9 cellular contexts compared by ENCODE assay signal in genomic region chr7:149772821-149773425, GRCh38. TPM values are rescaled to one million over a fixed set of nuclear protein-coding genes. Genes with fewer than 3 reads are reported as not detected.
DNase-seq lines count a peak whose midpoint lies in the region; ATAC-seq and TF ChIP-seq lines count a peak whose summit lies in the region.
"Had no signal": no experiment of that assay in that cellular context is flagged by ENCODE, and none has a peak within 500 bp of the region (broad histone marks: within the 10 kb centered on the region; RNA-seq: fewer than 3 reads in every experiment).

No MANE protein-coding gene starts in this region.

- H3K4me1 ChIP-seq in Panc1 (ENCODE audit: control insufficient read depth, insufficient read depth, low read length) (peaks cover 12% of the 10 kb centered on the region), lower lobe of right lung (peaks cover 38% of the 10 kb centered on the region), testis (peaks cover 9% of the 10 kb centered on the region)

- in situ Hi-C loops in Panc1 (cut with HindIII; ENCODE audit: low pct_unique_long_range_greater_than_20kb, low sequenced_read_pairs): no loop called here

- no peaks in the 10 kb centered on the region for H3K27me3 ChIP-seq in Panc1 (ENCODE audit: control insufficient read depth, insufficient read depth, low read length)
- H3K27me3 ChIP-seq in lower lobe of right lung (ENCODE audit: low read depth): no peaks in the 10 kb centered on the region
- H3K27me3 ChIP-seq in testis: no peaks in the 10 kb centered on the region

- POLR2A ChIA-PET in Panc1 (lab: Charles Lee) (no interaction called here), MCF 10A (lab: Yijun Ruan, JAX) (interaction anchor here (1.0 kb wide), 1 partner anchor 66 kb away, joined by 5 read pairs; the partner anchor contains the start of gene ZNF862)

- no peak for TF ChIP-seq CTCF in Panc1 (IDR thresholded peaks at IDR 0.05)
- no peak for TF ChIP-seq CTCF in MCF 10A (IDR thresholded peaks at IDR 0.05; ENCODE audit: unreplicated experiment)
- no peak for TF ChIP-seq CTCF in lower lobe of right lung (IDR thresholded peaks at IDR 0.05)
- TF ChIP-seq CTCF in testis (IDR thresholded peaks at IDR 0.05): no peak

- TF ChIP-seq POLR2A in testis (IDR thresholded peaks at IDR 0.05): no peak

- CTCF ChIA-PET in Panc1 (lab: Charles Lee) (no interaction called here), MCF 10A (lab: Yijun Ruan, JAX) (interaction anchor here (0.6 to 3.4 kb wide), 3 partner anchors 30 to 511 kb away, joined by 4 to 15 read pairs (median 4); partner anchors contain the start of gene ZNF783)

- no peaks in the 10 kb centered on the region for H3K27me3 Mint-ChIP-seq in MCF 10A (ENCODE audit: insufficient read depth, unreplicated experiment)

- H3K4me1 Mint-ChIP-seq in MCF 10A (ENCODE audit: insufficient read depth, unreplicated experiment): no peaks in the 10 kb centered on the region

- H3K9me3 ChIP-seq in Panc1 (ENCODE audit: control insufficient read depth, insufficient read depth, low read depth, low read length) (no peaks in the 10 kb centered on the region), lower lobe of right lung (no peaks in the 10 kb centered on the region), testis (no peaks in the 10 kb centered on the region)

- peak overlapping the region; percentile 66 for H3K27ac Mint-ChIP-seq in MCF 10A (ENCODE audit: low read depth, unreplicated experiment)

- ATAC-seq in Panc1 (no peak), lower lobe of right lung (peak; percentile 3 to 30), HG03342 (IDR thresholded peaks at IDR 0.05; ENCODE audit: unreplicated experiment) (no peak)

- no peaks in the 10 kb centered on the region for H3K36me3 Mint-ChIP-seq in MCF 10A (ENCODE audit: insufficient read depth, unreplicated experiment)

- H3K36me3 ChIP-seq in Panc1 (ENCODE audit: control insufficient read depth, insufficient read depth, low read length) (no peaks in the 10 kb centered on the region; the same call in 1 of the 2 replicates), lower lobe of right lung (peaks cover 21% of the 10 kb centered on the region), testis (ENCODE audit: low read depth, missing control alignments) (no peaks in the 10 kb centered on the region)

- no TSS peak for BruUV-seq in Panc1 (replicated peaks; lab: Mats Ljungman, UMichigan)
- no TSS peak for BruUV-seq in MCF 10A (replicated peaks; lab: Mats Ljungman, UMichigan)

- H3K4me3 ChIP-seq in Panc1 (ENCODE audit: low read depth in 2 of 2, low read length in 2 of 2) (peak overlapping the region; percentile 51 to 61), lower lobe of right lung (peak overlapping the region; percentile 73), testis (peak overlapping the region; percentile 53 to 63)

- 0 to 1% methylated on average over 19 to 45 of the region's 63 CpGs for WGBS in testis, 2 donors

- H3K27ac ChIP-seq in Panc1 (ENCODE audit: low read length) (no peak overlapping the region), lower lobe of right lung (peak overlapping the region; percentile 74), testis (no peak overlapping the region)

- H3K4me3 Mint-ChIP-seq in MCF 10A (ENCODE audit: unreplicated experiment): peak overlapping the region; percentile 82

- intact Hi-C loops in Panc1 (cut with micrococcal nuclease; ENCODE audit: unreplicated experiment) (no loop called here), MCF 10A (cut with micrococcal nuclease) (no loop called here), lower lobe of right lung (cut with DNase I) (no loop called here), testis (cut with DNase I; ENCODE audit: low total_unique reads) (no loop called here)

- H3K9me3 Mint-ChIP-seq in MCF 10A (ENCODE audit: unreplicated experiment): no peaks in the 10 kb centered on the region
- H3K9me3 Mint-ChIP-seq: neural crest cell had no signal

- peak; percentile 32 for DNase-seq in DMS53 treated with DMSO at 0.1 percent for 48 hours (lab: John Stamatoyannopoulos, UW; ENCODE audit: unreplicated experiment)
- DNase-seq in Panc1 (ENCODE audit: low read depth, low spot score): no peak
- peak; percentile 23 for DNase-seq in MCF 10A (ENCODE audit: unreplicated experiment)
- DNase-seq in lower lobe of right lung: peak; percentile 66
- no peak for DNase-seq in testis
- DNase-seq in A172 (ENCODE audit: low spot score): no peak
- no peak for DNase-seq in NCI-H2081 treated with DMSO at 0.1 percent for 48 hours (lab: John Stamatoyannopoulos, UW)

RNA-seq across cellular contexts. Expression of gene ZNF467, which starts 0.5 kb away (rescaled TPM):
- total RNA-seq in Panc1 (2021; ENCODE audit: unreplicated experiment) (18.1 TPM), MCF 10A (2022) (3.2 and 3.7 TPM in 2 replicates), lower lobe of right lung (23.0 TPM), testis (1 to 10 TPM; 2.4 to 3.3 TPM)
- polyA plus RNA-seq in Panc1 (2012; ENCODE audit: insufficient read length): 37.3 TPM
- polyA plus RNA-seq in testis (ENCODE audit: insufficient read depth, low read depth, low replicate concordance): 2.9 TPM
- total RNA-seq in A172 (2014; rRNA removed; shearing (Covaris generic)): not detected in 2 replicates

Comparison
In these comparisons a context has a peak if more than half of its experiments do, and no peak if none do; other contexts are left out.
1. DNase-seq: peak in DMS53 treated with DMSO at 0.1 percent for 48 hours (single experiment), MCF 10A (single experiment) and lower lobe of right lung (single experiment); none in Panc1 (single experiment), testis (single experiment), A172 (single experiment) and NCI-H2081 treated with DMSO at 0.1 percent for 48 hours (single experiment).
2. ATAC-seq: peak in lower lobe of right lung (2 of 2); none in Panc1 (single experiment) and HG03342 (single experiment).
3. Peak in every context shown above with its lines, with median percentiles within 50 percentile points of each other: H3K4me3 ChIP-seq.